Comparison of ENCODE assay signal across 8 cellular contexts in genomic region chr22:43015677-43016042, GRCh38. TPM values are rescaled to one million over a fixed set of nuclear protein-coding genes. Genes with fewer than 3 reads are reported as not detected.
DNase-seq lines count a peak whose midpoint lies in the region; ATAC-seq, FAIRE-seq and TF ChIP-seq lines count a peak whose summit lies in the region.

No MANE protein-coding gene starts in this region.

- H3K4me1 ChIP-seq in astrocyte (ENCODE audit: insufficient read depth, low read length) (peaks cover 20% of the 10 kb centered on the region), right lobe of liver (peaks cover 0 to 26% (median 3%) of the 10 kb centered on the region in 4 donors), transverse colon (peaks cover 17 to 54% (median 39%) of the 10 kb centered on the region in 4 donors)

- no peak overlapping the region for H3K27ac Mint-ChIP-seq in activated naive CD4-positive, alpha-beta T cell treated with anti-CD3 and anti-CD28 coated beads for 36 hours
- peak overlapping the region; percentile 78 for H3K27ac Mint-ChIP-seq in astrocyte (ENCODE audit: unreplicated experiment)

- H3K27me3 ChIP-seq in astrocyte (ENCODE audit: insufficient read depth, low read length) (no peaks in the 10 kb centered on the region), right lobe of liver (no peaks in the 10 kb centered on the region), transverse colon (no peaks in the 10 kb centered on the region)

- in situ Hi-C loops in transverse colon (cut with MboI; ENCODE audit: low pct_ligation_motif_present in 1 of 4, low pct_unique_long_range_greater_than_20kb in 1 of 4, low sequenced_read_pairs in 3 of 4), result no loop called here

- H2AFZ ChIP-seq in astrocyte (ENCODE audit: low read depth, low read length), result peak overlapping the region; percentile 59

- TF ChIP-seq EP300 in transverse colon (IDR thresholded peaks at IDR 0.05; ENCODE audit: low read depth), result no peak

- no peaks in the 10 kb centered on the region for H3K36me3 Mint-ChIP-seq in activated naive CD4-positive, alpha-beta T cell treated with anti-CD3 and anti-CD28 coated beads for 36 hours (ENCODE audit: low read depth)
- no peaks in the 10 kb centered on the region for H3K36me3 Mint-ChIP-seq in astrocyte (ENCODE audit: low read depth, unreplicated experiment)

- H3K27me3 Mint-ChIP-seq in activated naive CD4-positive, alpha-beta T cell treated with anti-CD3 and anti-CD28 coated beads for 36 hours (ENCODE audit: low read depth), result no peaks in the 10 kb centered on the region
- no peaks in the 10 kb centered on the region for H3K27me3 Mint-ChIP-seq in astrocyte (ENCODE audit: low read depth, unreplicated experiment)

- peaks cover 21% of the 10 kb centered on the region for H3K4me1 Mint-ChIP-seq in activated naive CD4-positive, alpha-beta T cell treated with anti-CD3 and anti-CD28 coated beads for 36 hours (ENCODE audit: low read depth)
- H3K4me1 Mint-ChIP-seq in astrocyte (ENCODE audit: low read depth, unreplicated experiment), result peaks cover 23% of the 10 kb centered on the region

- TF ChIP-seq CTCF in astrocyte (IDR thresholded peaks at IDR 0.05; ENCODE audit: insufficient read depth, low read depth, low read length) (no peak), right lobe of liver (IDR thresholded peaks at IDR 0.05) (no peak), transverse colon (IDR thresholded peaks at IDR 0.05) (no peak)

- 11% methylated on average over 5 of the region's 5 CpGs for WGBS in right lobe of liver (ENCODE audit: insufficient coverage, low coverage, low lambda C conversion rate, missing lambda C conversion rate)
- 26 to 30% methylated on average over 1 to 5 of the region's 5 CpGs for WGBS in transverse colon (ENCODE audit: low coverage in 1 of 2), 2 donors

- H4K20me1 ChIP-seq in astrocyte (ENCODE audit: insufficient read depth, low read length), result peaks cover 35% of the 10 kb centered on the region

- H3K9me3 ChIP-seq in astrocyte (ENCODE audit: insufficient read depth, low read depth, low read length), result no peaks in the 10 kb centered on the region
- no peaks in the 10 kb centered on the region for H3K9me3 ChIP-seq in right lobe of liver
- H3K9me3 ChIP-seq in transverse colon, result no peaks in the 10 kb centered on the region

- CTCF ChIA-PET in activated naive CD4-positive, alpha-beta T cell treated with anti-CD3 and anti-CD28 coated beads for 36 hours (lab: Charles Lee), result interaction anchor here (1.0 kb wide), 1 partner anchor 66 kb away, joined by 3 read pairs; no protein-coding TSS in a partner anchor

- FAIRE-seq in astrocyte (lab: Jason Lieb, UNC), result no peak

- H3K9me3 Mint-ChIP-seq in activated naive CD4-positive, alpha-beta T cell treated with anti-CD3 and anti-CD28 coated beads for 36 hours, result no peaks in the 10 kb centered on the region
- H3K9me3 Mint-ChIP-seq in astrocyte (ENCODE audit: unreplicated experiment), result no peaks in the 10 kb centered on the region

- no peak for TF ChIP-seq POLR2A in right lobe of liver (IDR thresholded peaks at IDR 0.05)
- no peak for TF ChIP-seq POLR2A in transverse colon (IDR thresholded peaks at IDR 0.05)

- peaks cover 40% of the 10 kb centered on the region for H3K79me2 ChIP-seq in astrocyte (ENCODE audit: insufficient read depth, low read length)

- H3K4me3 ChIP-seq in astrocyte (ENCODE audit: insufficient read depth, low read depth, low read length) (peak overlapping the region; percentile 70), right lobe of liver (peak overlapping the region; percentile 61 to 64 (median 61)), transverse colon (peak overlapping the region; percentile 69 to 88 (median 82))

- ATAC-seq in right lobe of liver (no peak), GM19351 (IDR thresholded peaks at IDR 0.05; ENCODE audit: unreplicated experiment) (no peak), HG03097 (IDR thresholded peaks at IDR 0.05; ENCODE audit: low FRiP score, unreplicated experiment) (no peak)

- peak overlapping the region; percentile 93 for H3K4me2 ChIP-seq in astrocyte (ENCODE audit: low read length)

- peak overlapping the region; percentile 86 for H3K9ac ChIP-seq in astrocyte (ENCODE audit: low read length)

- H3K36me3 ChIP-seq in astrocyte (ENCODE audit: insufficient read depth, low read length), result no peaks in the 10 kb centered on the region
- no peaks in the 10 kb centered on the region for H3K36me3 ChIP-seq in right lobe of liver
- H3K36me3 ChIP-seq in transverse colon, result no peaks in the 10 kb centered on the region

- H3K27ac ChIP-seq in astrocyte (ENCODE audit: low read depth, low read length) (no peak overlapping the region), right lobe of liver (peak overlapping the region in 2 of 3 donors; percentile 30 to 52), transverse colon (peak overlapping the region; percentile 84 to 91 (median 88))

- peak overlapping the region; percentile 94 for H3K4me3 Mint-ChIP-seq in activated naive CD4-positive, alpha-beta T cell treated with anti-CD3 and anti-CD28 coated beads for 36 hours
- peak overlapping the region; percentile 91 for H3K4me3 Mint-ChIP-seq in astrocyte (ENCODE audit: unreplicated experiment)

- intact Hi-C loops in activated naive CD4-positive, alpha-beta T cell treated with anti-CD3 and anti-CD28 coated beads for 36 hours (cut with micrococcal nuclease), result loop anchor here (1.0 to 2.0 kb wide), 3 partner anchors 15 to 159 kb away; partner anchors contain the start of genes ARFGAP3 and TTLL1
- intact Hi-C loops in right lobe of liver (cut with DNase I), result no loop called here
- intact Hi-C loops in transverse colon (cut with DNase I; ENCODE audit: low total_unique reads), result no loop called here

- no peak for DNase-seq in activated naive CD4-positive, alpha-beta T cell treated with anti-CD3 and anti-CD28 coated beads for 36 hours
- no peak for DNase-seq in activated naive CD4-positive, alpha-beta T cell treated with anti-CD3 and anti-CD28 coated beads, Interleukin-2, amount 50 U/mL, for 16 hours
- DNase-seq in astrocyte (ENCODE audit: low read depth), result no peak
- DNase-seq in right lobe of liver, result no peak
- no peak for DNase-seq in transverse colon
- no peak for DNase-seq in SKM-1 treated with dmso at 0.1 percent for 144 hours (lab: John Stamatoyannopoulos, UW; ENCODE audit: unreplicated experiment)

RNA-seq across cellular contexts. Expression of gene PACSIN2, which starts 0.7 kb away (rescaled TPM):
- 10 to 100 TPM; 31.2 to 32.9 TPM for total RNA-seq in activated naive CD4-positive, alpha-beta T cell treated with anti-CD3 and anti-CD28 coated beads for 36 hours
- 84.1 and 87.8 TPM in 2 replicates for total RNA-seq in astrocyte
- total RNA-seq in right lobe of liver, result 10 to 100 TPM; 21.4 to 67.0 (median 47.1) TPM
- 100 to 1,000 TPM in 3 of 4 donors, 10 to 100 TPM in 1; 53.9 to 250 (median 198) TPM for total RNA-seq in transverse colon
